In the genomic region with DNA sequence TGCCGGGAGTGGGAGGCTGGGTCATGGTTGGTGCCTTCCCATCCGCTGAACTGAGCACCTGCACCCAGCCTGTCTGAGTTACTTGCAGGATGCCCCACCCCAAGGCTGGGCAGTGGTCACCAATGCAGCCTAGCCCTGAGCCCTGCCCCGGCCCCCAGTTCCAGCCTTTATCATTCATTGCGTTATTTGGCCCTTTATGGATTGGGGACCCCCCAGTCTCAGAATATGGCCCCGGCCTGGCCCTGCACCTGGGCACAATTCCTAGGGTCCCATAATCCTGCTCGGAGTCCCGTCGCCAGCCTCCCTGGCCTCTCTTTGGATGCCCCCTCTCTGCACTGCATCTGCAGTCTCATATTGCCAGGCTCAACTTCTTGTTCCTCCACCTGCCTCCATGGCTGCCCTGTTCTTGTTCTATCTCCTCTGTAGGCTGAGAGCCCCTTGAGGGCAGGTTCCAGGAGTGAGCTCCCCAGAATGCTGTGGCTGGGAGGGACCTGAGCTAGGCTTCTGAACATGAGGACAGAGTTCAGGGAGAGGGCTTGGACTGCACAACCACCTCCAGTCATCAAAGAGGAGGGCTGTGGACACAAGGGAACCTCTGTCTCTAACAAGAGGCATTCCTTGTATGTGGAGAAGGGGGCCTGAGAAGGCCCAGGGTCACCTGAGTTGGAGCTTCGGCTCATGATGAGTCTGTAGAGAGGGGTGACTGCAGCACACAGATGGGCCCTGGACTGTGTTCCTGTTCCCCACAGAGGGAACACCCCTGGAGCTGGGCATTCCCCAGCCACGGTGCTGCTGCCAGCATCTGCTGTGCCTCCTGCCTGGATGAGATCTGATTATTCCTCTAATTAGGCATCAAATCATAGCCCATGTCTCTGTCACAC, we compare ENCODE assay signal across 26 cellular contexts. TPM values are rescaled to one million over a fixed set of nuclear protein-coding genes. Genes with fewer than 3 reads are reported as not detected.
"Had no signal": no experiment of that assay in that cellular context is flagged by ENCODE, and none has a peak within 500 bp of the region (broad histone marks: within the 10 kb centered on the region; RNA-seq: fewer than 3 reads in every experiment).

No MANE protein-coding gene starts in this region.

- H3K4me3 ChIP-seq: ascending aorta, colonic mucosa, dorsolateral prefrontal cortex, esophagus squamous epithelium, gastrocnemius medialis, heart left ventricle, sigmoid colon, smooth muscle cell, thoracic aorta, upper lobe of left lung had no signal

- H3K27ac ChIP-seq: ascending aorta, colonic mucosa, dorsolateral prefrontal cortex, esophagus squamous epithelium, gastrocnemius medialis, heart left ventricle, sigmoid colon, thoracic aorta, upper lobe of left lung had no signal

- H3K4me1 ChIP-seq: ascending aorta, colonic mucosa, gastrocnemius medialis, heart left ventricle, upper lobe of left lung had no signal

- H3K27me3 ChIP-seq: ascending aorta, colonic mucosa, sigmoid colon, upper lobe of left lung had no signal

- H3K4me3 Mint-ChIP-seq: activated B cell treated with CpG ODN at 0.5 μM for 24 hours; activated CD4-positive, alpha-beta memory T cell treated with anti-CD3 and anti-CD28 coated beads for 36 hours; effector memory CD8-positive, alpha-beta T cell; natural killer cell had no signal

- DNase-seq: activated B cell treated with CpG ODN at 0.5 μM for 24 hours; activated CD4-positive, alpha-beta memory T cell treated with anti-CD3 and anti-CD28 coated beads for 36 hours; activated CD4-positive, alpha-beta T cell treated with anti-CD3 and anti-CD28 coated beads for 48 hours; activated naive CD4-positive, alpha-beta T cell treated with Interleukin-2 at 50 U/mL for 16 hours; activated T-cell treated with anti-CD3 and anti-CD28 coated beads, Interleukin-2, amount 50 U/mL, for 48 hours; central memory CD4-positive, alpha-beta T cell; colonic mucosa; effector memory CD8-positive, alpha-beta T cell; esophagus squamous epithelium; gastrocnemius medialis; heart left ventricle; left cardiac atrium; midbrain; natural killer cell; nucleus accumbens; sigmoid colon; stimulated activated CD4-positive, alpha-beta T cell treated with anti-CD3 and anti-CD28 coated beads, Interleukin-4, amount 100 ng/mL, for 1 hour; stimulated activated naive CD4-positive, alpha-beta T cell treated with Interleukin-2 at 50 U/mL for 16 hours; T-helper 1 cell; T-helper 9 cell; upper lobe of left lung had no signal

- H3K27ac Mint-ChIP-seq: activated B cell treated with CpG ODN at 0.5 μM for 24 hours; activated CD4-positive, alpha-beta memory T cell treated with anti-CD3 and anti-CD28 coated beads for 36 hours; natural killer cell had no signal

- H3K9me3 ChIP-seq: ascending aorta, colonic mucosa, esophagus squamous epithelium, gastrocnemius medialis, heart left ventricle, sigmoid colon, thoracic aorta, upper lobe of left lung had no signal

- H3K36me3 Mint-ChIP-seq: activated CD4-positive, alpha-beta memory T cell treated with anti-CD3 and anti-CD28 coated beads for 36 hours had no signal

- H3K9me3 Mint-ChIP-seq: activated B cell treated with CpG ODN at 0.5 μM for 24 hours; activated CD4-positive, alpha-beta memory T cell treated with anti-CD3 and anti-CD28 coated beads for 36 hours; effector memory CD8-positive, alpha-beta T cell; natural killer cell had no signal

- H3K4me2 ChIP-seq: smooth muscle cell had no signal

- H3K36me3 ChIP-seq: colonic mucosa, gastrocnemius medialis, thoracic aorta, upper lobe of left lung had no signal

- H3K27me3 Mint-ChIP-seq: activated CD4-positive, alpha-beta memory T cell treated with anti-CD3 and anti-CD28 coated beads for 36 hours; effector memory CD8-positive, alpha-beta T cell had no signal

RNA-seq across cellular contexts. Expression of a gene that starts 1.1 kb away (rescaled TPM):
- total RNA-seq: activated B cell treated with CpG ODN at 0.5 μM for 24 hours; activated CD4-positive, alpha-beta memory T cell treated with anti-CD3 and anti-CD28 coated beads for 36 hours; ascending aorta; colonic mucosa; esophagus squamous epithelium; gastrocnemius medialis; heart left ventricle; left cardiac atrium; liver; sigmoid colon; smooth muscle cell; thoracic aorta; upper lobe of left lung had no signal
